1 cellular context compared by ENCODE assay signal in genomic region chr19:42075616-42076374, GRCh38.
TF ChIP-seq lines count a peak whose summit lies in the region.

TSS of gene ZNF574 (plus strand) at chr19:42076166. CDS start at chr19:42078607, 2,441 bp downstream.

TF ChIP-seq in K562, 482 proteins besides CTCF, POLR2A, EP300 and RAD21 (continued from another document and continues in another):
- no peak for TF ChIP-seq FOXK1 (CRISPR knock-in tag; IDR thresholded peaks at IDR 0.05; ENCODE audit: borderline replicate concordance)
- peak in 1 of 2 experiments; percentile 81; a peak in 3 of 4 replicates for TF ChIP-seq MNT (conservative IDR thresholded peaks at IDR 0.05)
- no peak for TF ChIP-seq ZSCAN29 (IDR thresholded peaks at IDR 0.05)
- no peak for TF ChIP-seq NUFIP1 (IDR thresholded peaks at IDR 0.05; ENCODE audit: partially characterized antibody)
- no peak for TF ChIP-seq CREBBP (IDR thresholded peaks at IDR 0.05; ENCODE audit: low read depth, low read length)
- TF ChIP-seq ZNF354B (CRISPR knock-in tag; IDR thresholded peaks at IDR 0.05), result no peak
- no peak for TF ChIP-seq ZBTB8A (IDR thresholded peaks at IDR 0.05; ENCODE audit: partially characterized antibody)
- no peak for TF ChIP-seq TSHZ1 (CRISPR knock-in tag; IDR thresholded peaks at IDR 0.05)
- TF ChIP-seq RBM15 (IDR thresholded peaks at IDR 0.05; ENCODE audit: insufficient read depth, low read length), result no peak
- peak in 1 of 2 experiments; percentile 9; a peak in 2 of 4 replicates for TF ChIP-seq RCOR1 (IDR thresholded peaks at IDR 0.05; ENCODE audit: borderline replicate concordance in 1 of 2, low read depth in 2 of 2, low read length in 2 of 2)
- peak; percentile 72; the same call in 1 of the 2 replicates for TF ChIP-seq CREB5 (CRISPR knock-in tag; IDR thresholded peaks at IDR 0.05)
- TF ChIP-seq HMG20A (CRISPR knock-in tag; conservative IDR thresholded peaks at IDR 0.05), result no peak
- no peak for TF ChIP-seq ZNF707 (CRISPR knock-in tag; conservative IDR thresholded peaks at IDR 0.05)
- TF ChIP-seq NFE2L1 (tag; IDR thresholded peaks at IDR 0.05; ENCODE audit: borderline replicate concordance, low read depth), result no peak
- TF ChIP-seq ZKSCAN3 (CRISPR knock-in tag; IDR thresholded peaks at IDR 0.05), result no peak
- no peak for TF ChIP-seq GTF2B (IDR thresholded peaks at IDR 0.05; ENCODE audit: extremely low read depth, insufficient read length)
- TF ChIP-seq RBBP5 (IDR thresholded peaks at IDR 0.05; ENCODE audit: borderline replicate concordance, insufficient read depth, low read length, poor library complexity, severe bottlenecking), result peak; percentile 70
- peak; percentile 46; the same call in 1 of the 2 replicates for TF ChIP-seq USF2 (CRISPR knock-in tag; IDR thresholded peaks at IDR 0.05)
- no peak for TF ChIP-seq PCBP2 (IDR thresholded peaks at IDR 0.05; ENCODE audit: low read depth, low read length, poor library complexity, severe bottlenecking)
- TF ChIP-seq MBD1 (CRISPR knock-in tag; IDR thresholded peaks at IDR 0.05), result no peak
- TF ChIP-seq RBM25 (IDR thresholded peaks at IDR 0.05; ENCODE audit: low read depth, low read length, severe bottlenecking), result peak; percentile 98
- TF ChIP-seq EWSR1 (IDR thresholded peaks at IDR 0.05; ENCODE audit: borderline replicate concordance, low read depth, partially characterized antibody), result no peak
- 0 out of 2 replicates have a peak, but pooled peaks have one; percentile 68 for TF ChIP-seq ZNF212 (CRISPR knock-in tag; IDR thresholded peaks at IDR 0.05)
- TF ChIP-seq ZNF224 (CRISPR knock-in tag; IDR thresholded peaks at IDR 0.05), result no peak
- no peak for TF ChIP-seq NR1H2 (CRISPR knock-in tag; IDR thresholded peaks at IDR 0.05)
- TF ChIP-seq HDGF (IDR thresholded peaks at IDR 0.05), result no peak
- no peak for TF ChIP-seq ZBTB1 (CRISPR knock-in tag; IDR thresholded peaks at IDR 0.05; ENCODE audit: borderline replicate concordance, low read depth)
- TF ChIP-seq NCOA4 (IDR thresholded peaks at IDR 0.05; ENCODE audit: partially characterized antibody), result no peak
- TF ChIP-seq CXXC5 (CRISPR knock-in tag; IDR thresholded peaks at IDR 0.05), result peak; percentile 90
- no peak for TF ChIP-seq ZNF398 (CRISPR knock-in tag; IDR thresholded peaks at IDR 0.05)
- 0 out of 4 replicates have a peak, but pooled peaks have one; percentile 47 to 79 for TF ChIP-seq UBTF (IDR thresholded peaks at IDR 0.05; ENCODE audit: borderline replicate concordance in 1 of 2, low read depth in 2 of 2, low read length in 2 of 2)
- no peak for TF ChIP-seq BRCA1 (IDR thresholded peaks at IDR 0.05)
- no peak for TF ChIP-seq BRCA1 (CRISPR knock-in tag; IDR thresholded peaks at IDR 0.05)
- peak; percentile 82; the same call in 1 of the 2 replicates for TF ChIP-seq REST (CRISPR knock-in tag; IDR thresholded peaks at IDR 0.05; ENCODE audit: low read depth)
- no peak for TF ChIP-seq LEF1 (IDR thresholded peaks at IDR 0.05)
- no peak for TF ChIP-seq ATF6 (CRISPR knock-in tag; IDR thresholded peaks at IDR 0.05)
- TF ChIP-seq SREBF2 (CRISPR knock-in tag; IDR thresholded peaks at IDR 0.05), result no peak
- TF ChIP-seq WHSC1 (IDR thresholded peaks at IDR 0.05; ENCODE audit: low read length), result no peak
- TF ChIP-seq MTF1 (CRISPR knock-in tag; IDR thresholded peaks at IDR 0.05; ENCODE audit: borderline replicate concordance), result no peak
